Comparison of ENCODE assay signal across 26 cellular contexts in genomic region chr5:131245312-131245711, GRCh38. TPM values are rescaled to one million over a fixed set of nuclear protein-coding genes. Genes with fewer than 3 reads are reported as not detected.
A peak's percentile ranks its signal among the peaks of the same experiment; 100 is the strongest.
DNase-seq lines count a peak whose midpoint lies in the region; ATAC-seq, FAIRE-seq and TF ChIP-seq lines count a peak whose summit lies in the region.
"Had no signal": no experiment of that assay in that cellular context is flagged by ENCODE, and none has a peak within 500 bp of the region (broad histone marks: within the 10 kb centered on the region; RNA-seq: fewer than 3 reads in every experiment).

No MANE protein-coding gene starts in this region.

- TF ChIP-seq CTCF in pancreas (IDR thresholded peaks at IDR 0.05) = no peak

- no peak overlapping the region for H3K4me3 Mint-ChIP-seq in stimulated activated memory B cell treated with anti-CD40 and anti-IgM and Interleukin-4, amounts not matched to agents 10 μg/mL and 1 μg/mL and 100 μg/mL, for 72 hours
- H3K4me3 Mint-ChIP-seq: activated CD8-positive, alpha-beta T cell treated with anti-CD3 and anti-CD28 coated beads, Interleukin-2, amount 10 ng/mL, durations not matched to agents 7 days and 5 days; activated T-cell treated with anti-CD3 and anti-CD28 coated beads, Interleukin-2, amount 50 U/mL, for 24 hours; CD8-positive, alpha-beta memory T cell; mesothelial cell of epicardium had no signal

- H3K27ac ChIP-seq in pancreas = no peak overlapping the region
- H3K27ac ChIP-seq: heart left ventricle, left lung, SK-N-MC, thyroid gland had no signal

- peak overlapping the region; percentile 58 for H3K27ac Mint-ChIP-seq in stimulated activated memory B cell treated with anti-CD40 and anti-IgM and Interleukin-4, amounts not matched to agents 10 μg/mL and 1 μg/mL and 100 μg/mL, for 72 hours
- H3K27ac Mint-ChIP-seq: activated CD8-positive, alpha-beta T cell treated with anti-CD3 and anti-CD28 coated beads, Interleukin-2, amount 10 ng/mL, durations not matched to agents 7 days and 5 days; activated T-cell treated with anti-CD3 and anti-CD28 coated beads, Interleukin-2, amount 50 U/mL, for 24 hours; CD8-positive, alpha-beta memory T cell; mesothelial cell of epicardium had no signal

- H3K36me3 ChIP-seq in H7 (replicated peaks; ENCODE audit: control insufficient read depth, insufficient read depth, low read length) = no peaks in the 10 kb centered on the region
- H3K36me3 ChIP-seq in pancreas = no peaks in the 10 kb centered on the region
- H3K36me3 ChIP-seq: heart left ventricle, left lung, thyroid gland had no signal

- H3K9me3 Mint-ChIP-seq in stimulated activated memory B cell treated with anti-CD40 and anti-IgM and Interleukin-4, amounts not matched to agents 10 μg/mL and 1 μg/mL and 100 μg/mL, for 72 hours = no peaks in the 10 kb centered on the region
- H3K9me3 Mint-ChIP-seq: activated T-cell treated with anti-CD3 and anti-CD28 coated beads, Interleukin-2, amount 50 U/mL, for 24 hours had no signal

- FAIRE-seq in pancreas (lab: Jason Lieb, UNC) = no peak

- DNase-seq in midbrain (lab: John Stamatoyannopoulos, UW) (no peak), H7 (no peak), pancreas (no peak)
- DNase-seq: activated CD8-positive, alpha-beta T cell treated with anti-CD3 and anti-CD28 coated beads, Interleukin-2, amount 10 ng/mL, durations not matched to agents 7 days and 5 days; activated naive CD4-positive, alpha-beta T cell treated with Interleukin-2 at 50 U/mL for 16 hours; activated T-cell treated with anti-CD3 and anti-CD28 coated beads, Interleukin-2, amount 50 U/mL, for 24 hours; amniotic stem cell; CD8-positive, alpha-beta memory T cell; dermis blood vessel endothelial cell; DMS79 treated with DMSO at 0.1 percent for 48 hours; heart left ventricle; left lung; NCI-H1105; NCI-H2081; posterior cingulate gyrus; RPMI8226; stimulated activated CD4-positive, alpha-beta T cell treated with anti-CD3 and anti-CD28 coated beads, Interleukin-2, amount 100 ng/mL, for 24 hours; stimulated activated naive CD4-positive, alpha-beta T cell; thyroid gland had no signal

- H3K9me3 ChIP-seq in pancreas = no peaks in the 10 kb centered on the region
- H3K9me3 ChIP-seq: thyroid gland had no signal

- peaks cover 13% of the 10 kb centered on the region for H3K36me3 Mint-ChIP-seq in stimulated activated memory B cell treated with anti-CD40 and anti-IgM and Interleukin-4, amounts not matched to agents 10 μg/mL and 1 μg/mL and 100 μg/mL, for 72 hours
- H3K36me3 Mint-ChIP-seq: mesothelial cell of epicardium had no signal

- H3K27me3 ChIP-seq in H7 (ENCODE audit: control insufficient read depth, insufficient read depth, low read length) (no peaks in the 10 kb centered on the region), pancreas (no peaks in the 10 kb centered on the region)
- H3K27me3 ChIP-seq: heart left ventricle, left lung, thyroid gland had no signal

- H3K4me3 ChIP-seq in H7 (ENCODE audit: insufficient read depth, low read depth, low read length) (no peak overlapping the region), pancreas (no peak overlapping the region)
- H3K4me3 ChIP-seq: heart left ventricle, left lung, SK-N-MC, thyroid gland had no signal

- no peaks in the 10 kb centered on the region for H3K4me1 ChIP-seq in pancreas
- H3K4me1 ChIP-seq: thyroid gland had no signal

- ATAC-seq in GM18907 (IDR thresholded peaks at IDR 0.05; ENCODE audit: unreplicated experiment) (peak; percentile 81), HG02588 (IDR thresholded peaks at IDR 0.05; ENCODE audit: unreplicated experiment) (peak; percentile 53), HG03457 (IDR thresholded peaks at IDR 0.05; ENCODE audit: unreplicated experiment) (peak; percentile 42), GM18519 (IDR thresholded peaks at IDR 0.05; ENCODE audit: low FRiP score, unreplicated experiment) (no peak), pancreas (no peak)
- no peak for ATAC-seq in stimulated activated memory B cell treated with anti-CD40 and anti-IgM and Interleukin-4, amounts not matched to agents 10 μg/mL and 1 μg/mL and 100 μg/mL, for 72 hours
- ATAC-seq: activated CD8-positive, alpha-beta T cell treated with anti-CD3 and anti-CD28 coated beads, Interleukin-2, amount 10 ng/mL, durations not matched to agents 7 days and 5 days; heart left ventricle; left lung had no signal

- intact Hi-C loops in pancreas (cut with DNase I) = no loop called here

- H3K4me1 Mint-ChIP-seq in stimulated activated memory B cell treated with anti-CD40 and anti-IgM and Interleukin-4, amounts not matched to agents 10 μg/mL and 1 μg/mL and 100 μg/mL, for 72 hours = peaks cover 26% of the 10 kb centered on the region
- H3K4me1 Mint-ChIP-seq: mesothelial cell of epicardium had no signal

- no peaks in the 10 kb centered on the region for H3K27me3 Mint-ChIP-seq in stimulated activated memory B cell treated with anti-CD40 and anti-IgM and Interleukin-4, amounts not matched to agents 10 μg/mL and 1 μg/mL and 100 μg/mL, for 72 hours
- H3K27me3 Mint-ChIP-seq: activated T-cell treated with anti-CD3 and anti-CD28 coated beads, Interleukin-2, amount 50 U/mL, for 24 hours; CD8-positive, alpha-beta memory T cell had no signal

RNA-seq across cellular contexts. Expression of gene CDC42SE2, which starts 18.5 kb away (rescaled TPM):
- 25.9 and 36.6 TPM in 2 replicates for total RNA-seq in H7 (2014; rRNA removed; shearing (Covaris generic))
- 10 to 100 TPM; 16.5 to 30.5 (median 22.3) TPM for total RNA-seq in pancreas
- 10 to 100 TPM; 10.7 to 20.5 TPM for polyA plus RNA-seq in pancreas

Comparison
In these comparisons a context has a peak if more than half of its experiments do, and no peak if none do; other contexts are left out.
1. ATAC-seq: peak in GM18907 (single experiment), HG02588 (single experiment) and HG03457 (single experiment); none in stimulated activated memory B cell treated with anti-CD40 and anti-IgM and Interleukin-4, amounts not matched to agents 10 μg/mL and 1 μg/mL and 100 μg/mL, for 72 hours (single experiment), GM18519 (single experiment) and pancreas (0 of 4).